1 cellular context compared by ENCODE assay signal in genomic region chr19:6737873-6738725, GRCh38.
TF ChIP-seq lines count a peak whose summit lies in the region.

No MANE protein-coding gene starts in this region.

TF ChIP-seq in K562, 482 proteins besides CTCF, POLR2A, EP300 and RAD21 (continued from another document and continues in another):
- TF ChIP-seq ZNF518B (CRISPR knock-in tag; IDR thresholded peaks at IDR 0.05) (no peak), HLTF (IDR thresholded peaks at IDR 0.05) (no peak), USF1 (CRISPR knock-in tag; IDR thresholded peaks at IDR 0.05) (no peak), NFXL1 (CRISPR knock-in tag; IDR thresholded peaks at IDR 0.05) (no peak), MTF1 (CRISPR knock-in tag; IDR thresholded peaks at IDR 0.05; ENCODE audit: borderline replicate concordance) (no peak), CHD7 (IDR thresholded peaks at IDR 0.05; ENCODE audit: low read depth, low read length) (no peak), PRPF4 (IDR thresholded peaks at IDR 0.05; ENCODE audit: insufficient read depth, low read depth, low read length, poor library complexity, severe bottlenecking) (no peak), PCBP1 (IDR thresholded peaks at IDR 0.05; ENCODE audit: low read depth, low read length, poor library complexity, severe bottlenecking) (no peak), ZNF143 (CRISPR knock-in tag; IDR thresholded peaks at IDR 0.05) (peak; percentile 95), ESRRB (CRISPR knock-in tag; IDR thresholded peaks at IDR 0.05; ENCODE audit: borderline replicate concordance) (no peak), SRSF1 (IDR thresholded peaks at IDR 0.05; ENCODE audit: low read depth, low read length) (no peak), ZNF57 (CRISPR knock-in tag; IDR thresholded peaks at IDR 0.05) (no peak), FIP1L1 (IDR thresholded peaks at IDR 0.05; ENCODE audit: low read depth, low read length, poor library complexity, severe bottlenecking) (no peak), ZNF311 (CRISPR knock-in tag; IDR thresholded peaks at IDR 0.05) (no peak), ZNF263 (CRISPR knock-in tag; IDR thresholded peaks at IDR 0.05; ENCODE audit: borderline replicate concordance) (no peak; the same call in 1 of the 2 replicates), CREB3L1 (IDR thresholded peaks at IDR 0.05; ENCODE audit: borderline replicate concordance, low read depth) (peak; percentile 94), ZKSCAN8 (CRISPR knock-in tag; IDR thresholded peaks at IDR 0.05) (no peak), ZNF197 (CRISPR knock-in tag; IDR thresholded peaks at IDR 0.05; ENCODE audit: low read depth) (no peak; the same call in 1 of the 2 replicates), SMAD4 (CRISPR knock-in tag; conservative IDR thresholded peaks at IDR 0.05) (peak; percentile 58), CAMTA2 (CRISPR knock-in tag; conservative IDR thresholded peaks at IDR 0.05) (no peak), NCOA6 (IDR thresholded peaks at IDR 0.05) (no peak), CREM (IDR thresholded peaks at IDR 0.05; ENCODE audit: low read depth) (no peak), THAP7 (CRISPR knock-in tag; IDR thresholded peaks at IDR 0.05) (0 out of 2 replicates have a peak, but pooled peaks have one; percentile 56), SRSF3 (IDR thresholded peaks at IDR 0.05; ENCODE audit: insufficient read depth, low read length) (no peak), COPS2 (conservative IDR thresholded peaks at IDR 0.05) (no peak), ZBTB26 (CRISPR knock-in tag; IDR thresholded peaks at IDR 0.05) (no peak), ZMIZ1 (IDR thresholded peaks at IDR 0.05; ENCODE audit: low read depth in 2 of 2, low read length in 2 of 2) (0 out of 4 replicates have a peak, but pooled peaks have one; percentile 7 to 40), MCM2 (IDR thresholded peaks at IDR 0.05; ENCODE audit: low read depth) (no peak), PCBP2 (IDR thresholded peaks at IDR 0.05; ENCODE audit: low read depth, low read length, poor library complexity, severe bottlenecking) (no peak), ARID1B (IDR thresholded peaks at IDR 0.05) (peak; percentile 58), KLF13 (tag; IDR thresholded peaks at IDR 0.05; ENCODE audit: borderline replicate concordance, low read depth) (no peak), ZBTB8A (IDR thresholded peaks at IDR 0.05; ENCODE audit: partially characterized antibody) (no peak), MXD1 (CRISPR knock-in tag; IDR thresholded peaks at IDR 0.05; ENCODE audit: borderline replicate concordance, poor library complexity, severe bottlenecking) (no peak), ZNF175 (CRISPR knock-in tag; IDR thresholded peaks at IDR 0.05; ENCODE audit: low read depth) (peak; percentile 92)
